ENCODE assay signal across 8 cellular contexts in the genomic region with DNA sequence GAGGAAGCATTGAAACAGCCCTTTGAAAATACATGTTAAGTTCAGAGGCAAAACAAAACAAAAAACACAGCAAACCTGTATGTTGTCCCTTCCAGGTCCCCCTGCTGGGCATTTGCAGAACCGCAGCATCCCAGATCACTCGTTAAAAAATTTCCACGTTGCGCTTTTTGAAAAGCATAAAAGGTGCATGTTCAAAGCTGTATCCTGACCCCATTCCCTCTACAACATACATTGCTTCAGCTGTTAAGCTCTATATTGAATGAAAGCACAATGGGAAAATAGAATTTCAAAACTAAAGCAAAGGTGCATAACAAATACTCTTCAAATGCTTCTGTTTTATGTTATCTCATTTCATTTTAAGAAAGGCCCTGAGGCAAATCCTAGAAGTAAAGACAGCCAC.
DNase-seq lines count a peak whose midpoint lies in the region; ATAC-seq and TF ChIP-seq lines count a peak whose summit lies in the region.

No MANE protein-coding gene starts in this region.

- ATAC-seq in GM18519 (IDR thresholded peaks at IDR 0.05; ENCODE audit: low FRiP score, unreplicated experiment): no peak
- ATAC-seq in HG03196 (IDR thresholded peaks at IDR 0.05; ENCODE audit: unreplicated experiment): no peak

- H3K9me3 ChIP-seq in HAP-1: no peaks in the 10 kb centered on the region

- H3K36me3 ChIP-seq in BJ (ENCODE audit: control insufficient read depth, insufficient read depth, low read length) (no peaks in the 10 kb centered on the region), HAP-1 (replicated peaks) (no peaks in the 10 kb centered on the region)

- peak; percentile 87 for TF ChIP-seq CTCF in BJ (IDR thresholded peaks at IDR 0.05; ENCODE audit: insufficient read depth, low read depth, low read length)

- H3K4me1 ChIP-seq in HAP-1: peaks cover 21% of the 10 kb centered on the region

- CTCF ChIA-PET in BJ (lab: Yijun Ruan, JAX): interaction anchor here (0.6 to 4.7 kb wide), 33 partner anchors 16 to 713 kb away, joined by 3 to 25 read pairs (median 3); no protein-coding TSS in a partner anchor

- in situ Hi-C loops in HAP-1 (cut with MboI; ENCODE audit: low sequenced_read_pairs): loop anchor here (5.0 to 10.0 kb wide), 3 partner anchors 326 to 471 kb away; a partner anchor contains a TSS

- H3K27me3 ChIP-seq in BJ (ENCODE audit: control insufficient read depth, insufficient read depth, low read length) (no peaks in the 10 kb centered on the region), HAP-1 (ENCODE audit: low read depth) (no peaks in the 10 kb centered on the region)

- no peak for DNase-seq in BJ (ENCODE audit: low read depth)
- DNase-seq in HAP-1 (ENCODE audit: low spot score in 2 of 2): peak; percentile 91 to 96
- peak; percentile 62 for DNase-seq in RPMI7951 (ENCODE audit: low read depth)
- DNase-seq in amniotic stem cell (lab: John Stamatoyannopoulos, UW): peak; percentile 47
- DNase-seq in iPS-NIHi7 (ENCODE audit: extremely low spot score): peak; percentile 42
- DNase-seq in stimulated activated CD4-positive, alpha-beta T cell treated with anti-CD3 and anti-CD28 coated beads, Interleukin-4, amount 100 ng/mL, for 48 hours (ENCODE audit: low read depth in 2 of 2): peak; percentile 13 to 47

- POLR2A ChIA-PET in BJ (lab: Charles Lee): no interaction called here

- H3K4me3 ChIP-seq in BJ (ENCODE audit: low read depth, low read length): no peak overlapping the region
- no peak overlapping the region for H3K4me3 ChIP-seq in HAP-1
